Comparison of ENCODE assay signal across 8 cellular contexts in the genomic region with DNA sequence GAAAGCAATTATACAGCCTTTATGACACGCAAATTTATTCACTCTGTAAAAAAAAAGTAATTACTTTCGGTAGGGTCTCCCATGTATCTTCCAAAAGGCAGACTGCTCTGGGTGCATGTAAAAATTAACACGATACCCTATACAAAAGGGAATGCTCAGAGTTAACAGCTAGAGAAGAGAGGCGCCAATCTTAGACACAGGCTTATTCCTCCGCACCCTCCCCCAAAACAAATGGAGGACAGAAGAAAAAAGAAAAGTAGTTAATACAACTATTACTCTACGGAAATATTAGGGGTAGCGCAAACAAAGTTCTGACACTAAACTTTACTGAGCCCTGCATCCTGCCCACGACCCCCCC. TPM values are rescaled to one million over a fixed set of nuclear protein-coding genes. Genes with fewer than 3 reads are reported as not detected.
DNase-seq lines count a peak whose midpoint lies in the region; TF ChIP-seq lines count a peak whose summit lies in the region.

No MANE protein-coding gene starts in this region.

- no peak for TF ChIP-seq CTCF in chondrocyte (IDR thresholded peaks at IDR 0.05)

- intact Hi-C loops in activated CD4-positive, alpha-beta T cell treated with anti-CD3 and anti-CD28 coated beads, Interleukin-2, amount 10 ng/mL, durations not matched to agents 24 days and 14 days (cut with micrococcal nuclease), result loop anchor here (1.0 to 5.0 kb wide), 4 partner anchors 54 to 944 kb away; a partner anchor contains a TSS

- H3K27me3 ChIP-seq in HUES48 (ENCODE audit: control insufficient read depth, insufficient read depth, low read length), result no peaks in the 10 kb centered on the region
- no peaks in the 10 kb centered on the region for H3K27me3 ChIP-seq in mucosa of rectum (ENCODE audit: control insufficient read depth in 2 of 2, insufficient read depth in 2 of 2, low read length in 2 of 2)

- peaks cover 25% of the 10 kb centered on the region for H3K36me3 ChIP-seq in HUES48 (ENCODE audit: control insufficient read depth, insufficient read depth, low read length)
- peaks cover 8 to 9% of the 10 kb centered on the region in 2 donors for H3K36me3 ChIP-seq in mucosa of rectum (ENCODE audit: control insufficient read depth in 2 of 2, insufficient read depth in 2 of 2, low read length in 2 of 2)

- H3K36me3 Mint-ChIP-seq in activated CD4-positive, alpha-beta T cell treated with anti-CD3 and anti-CD28 coated beads, Interleukin-2, amount 10 ng/mL, durations not matched to agents 24 days and 14 days (ENCODE audit: low read depth), result peaks cover 9% of the 10 kb centered on the region
- H3K36me3 Mint-ChIP-seq in chondrocyte (ENCODE audit: low read depth), result peaks cover 3% of the 10 kb centered on the region

- H3K4me1 ChIP-seq in HUES48 (ENCODE audit: control insufficient read depth, insufficient read depth, low read length) (peaks cover 34% of the 10 kb centered on the region), mucosa of rectum (ENCODE audit: control insufficient read depth in 2 of 2, insufficient read depth in 2 of 2, low read length in 2 of 2) (peaks cover 4 to 6% of the 10 kb centered on the region in 2 donors)

- H3K4me3 ChIP-seq in HUES48 (ENCODE audit: low read depth, low read length), result peak overlapping the region; percentile 93
- H3K4me3 ChIP-seq in mucosa of rectum (ENCODE audit: low read length in 2 of 2), result peak overlapping the region; percentile 93 to 94

- H3K9me3 Mint-ChIP-seq in activated CD4-positive, alpha-beta T cell treated with anti-CD3 and anti-CD28 coated beads, Interleukin-2, amount 10 ng/mL, durations not matched to agents 24 days and 14 days, result no peaks in the 10 kb centered on the region
- no peaks in the 10 kb centered on the region for H3K9me3 Mint-ChIP-seq in chondrocyte (ENCODE audit: low read depth)

- H3K4me1 Mint-ChIP-seq in activated CD4-positive, alpha-beta T cell treated with anti-CD3 and anti-CD28 coated beads, Interleukin-2, amount 10 ng/mL, durations not matched to agents 24 days and 14 days, result peaks cover 15% of the 10 kb centered on the region
- H3K4me1 Mint-ChIP-seq in chondrocyte (ENCODE audit: low read depth), result peaks cover 23% of the 10 kb centered on the region

- peak overlapping the region; percentile 99 for H3K27ac Mint-ChIP-seq in activated CD4-positive, alpha-beta T cell treated with anti-CD3 and anti-CD28 coated beads, Interleukin-2, amount 10 ng/mL, durations not matched to agents 24 days and 14 days
- peak overlapping the region; percentile 99 for H3K27ac Mint-ChIP-seq in chondrocyte (ENCODE audit: unreplicated experiment)

- H3K27ac ChIP-seq in HUES48 (ENCODE audit: low read depth, low read length), result peak overlapping the region; percentile 98
- H3K27ac ChIP-seq in mucosa of rectum (ENCODE audit: low read depth in 2 of 2, low read length in 2 of 2), result peak overlapping the region; percentile 97 to 98

- DNase-seq in activated CD4-positive, alpha-beta T cell treated with anti-CD3 and anti-CD28 coated beads, Interleukin-2, amount 10 ng/mL, durations not matched to agents 24 days and 14 days, result no peak
- DNase-seq in activated CD4-positive, alpha-beta T cell treated with anti-CD3 and anti-CD28 coated beads for 4 hours, result no peak
- no peak for DNase-seq in chondrocyte (ENCODE audit: low spot score)
- DNase-seq in cerebellum (ENCODE audit: low spot score), result no peak
- DNase-seq in dedifferentiated amniotic fluid mesenchymal stem cell (ENCODE audit: extremely low spot score), result no peak
- no peak for DNase-seq in central memory CD4-positive, alpha-beta T cell

- H3K27me3 Mint-ChIP-seq in activated CD4-positive, alpha-beta T cell treated with anti-CD3 and anti-CD28 coated beads, Interleukin-2, amount 10 ng/mL, durations not matched to agents 24 days and 14 days, result no peaks in the 10 kb centered on the region
- H3K27me3 Mint-ChIP-seq in chondrocyte (ENCODE audit: low read depth), result no peaks in the 10 kb centered on the region

- H3K9me3 ChIP-seq in HUES48 (ENCODE audit: control insufficient read depth, insufficient read depth, low read length) (no peaks in the 10 kb centered on the region), mucosa of rectum (ENCODE audit: control insufficient read depth in 2 of 2, low read length in 2 of 2) (no peaks in the 10 kb centered on the region)

- peak overlapping the region; percentile 96 for H3K9ac ChIP-seq in HUES48 (ENCODE audit: low read depth, low read length)
- H3K9ac ChIP-seq in mucosa of rectum (ENCODE audit: low read depth in 1 of 2, low read length in 2 of 2), result peak overlapping the region; percentile 95 to 100

- H3K4me3 Mint-ChIP-seq in activated CD4-positive, alpha-beta T cell treated with anti-CD3 and anti-CD28 coated beads, Interleukin-2, amount 10 ng/mL, durations not matched to agents 24 days and 14 days, result peak overlapping the region; percentile 98
- H3K4me3 Mint-ChIP-seq in chondrocyte (ENCODE audit: unreplicated experiment), result peak overlapping the region; percentile 100

RNA-seq across cellular contexts. Expression of a gene that starts 0.4 kb away (rescaled TPM):
- total RNA-seq in activated CD4-positive, alpha-beta T cell treated with anti-CD3 and anti-CD28 coated beads, Interleukin-2, amount 10 ng/mL, durations not matched to agents 24 days and 14 days, result 25.1 and 26.9 TPM in 2 replicates
- total RNA-seq in chondrocyte (24.5 to 28.2 TPM (median 25.3 TPM) in 3 replicates), cerebellum (17.1 TPM)

RNA-seq across cellular contexts. Expression of a gene that starts 41.7 kb away (rescaled TPM):
- total RNA-seq in activated CD4-positive, alpha-beta T cell treated with anti-CD3 and anti-CD28 coated beads, Interleukin-2, amount 10 ng/mL, durations not matched to agents 24 days and 14 days, result not detected in 2 replicates
- not detected in 3 replicates for total RNA-seq in chondrocyte
- total RNA-seq in cerebellum, result 6.4 TPM
